Comparison of ENCODE assay signal across 19 cellular contexts in the genomic region with DNA sequence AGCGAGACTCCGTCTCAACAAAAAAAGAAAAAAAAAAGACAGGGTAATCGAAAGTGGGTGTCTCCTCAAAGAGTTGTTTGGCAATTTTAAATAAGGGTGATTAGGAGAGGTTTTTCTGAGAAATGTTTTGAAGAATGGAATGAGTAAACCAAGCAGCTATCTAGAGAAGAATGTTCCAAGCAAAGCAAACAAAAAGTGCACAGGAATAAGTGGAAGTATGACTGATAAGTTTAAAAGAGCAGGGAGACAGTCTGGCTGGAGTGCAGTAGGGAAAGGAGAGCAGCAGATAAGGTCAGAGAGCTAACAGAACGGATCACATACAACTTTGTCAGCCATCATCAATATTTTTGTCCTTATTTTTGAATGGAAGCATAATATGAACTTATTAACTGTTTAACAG.
"Had no signal": no experiment of that assay in that cellular context is flagged by ENCODE, and none has a peak within 500 bp of the region (broad histone marks: within the 10 kb centered on the region; RNA-seq: fewer than 3 reads in every experiment).

No MANE protein-coding gene starts in this region.

- H3K36me3 ChIP-seq: esophagus muscularis mucosa, heart left ventricle had no signal

- H3K36me3 Mint-ChIP-seq: activated CD4-positive, alpha-beta memory T cell treated with anti-CD3 and anti-CD28 coated beads for 36 hours; activated naive CD4-positive, alpha-beta T cell treated with anti-CD3 and anti-CD28 coated beads, Interleukin-2, amount 10 ng/mL, durations not matched to agents 7 days and 5 days; natural killer cell had no signal

- H3K4me1 Mint-ChIP-seq: activated B cell treated with CpG ODN at 0.5 μM for 24 hours; activated CD4-positive, alpha-beta T cell treated with anti-CD3 and anti-CD28 coated beads for 36 hours; activated naive CD4-positive, alpha-beta T cell treated with anti-CD3 and anti-CD28 coated beads, Interleukin-2, amount 10 ng/mL, durations not matched to agents 7 days and 5 days; natural killer cell had no signal

- H3K27me3 ChIP-seq: esophagus muscularis mucosa, heart left ventricle had no signal

- H3K27ac Mint-ChIP-seq: activated B cell treated with CpG ODN at 0.5 μM for 24 hours; activated CD4-positive, alpha-beta memory T cell treated with anti-CD3 and anti-CD28 coated beads for 36 hours; activated CD4-positive, alpha-beta T cell treated with anti-CD3 and anti-CD28 coated beads for 36 hours; activated naive CD4-positive, alpha-beta T cell treated with anti-CD3 and anti-CD28 coated beads, Interleukin-2, amount 10 ng/mL, durations not matched to agents 7 days and 5 days; activated T-cell treated with anti-CD3 and anti-CD28 coated beads, Interleukin-2, amount 50 U/mL, for 72 hours; natural killer cell; T-helper 1 cell treated with Interleukin-12 subunit alpha and Interleukin-12 subunit beta and Interleukin-4 antibody, amounts not matched to agents 30 μg/mL and 1 μg/mL, for 36 hours had no signal

- H3K4me1 ChIP-seq: esophagus muscularis mucosa, heart left ventricle had no signal

- ATAC-seq: activated CD4-positive, alpha-beta T cell treated with anti-CD3 and anti-CD28 coated beads for 36 hours; activated T-cell treated with anti-CD3 and anti-CD28 coated beads, Interleukin-2, amount 50 U/mL, for 72 hours; heart left ventricle; left lobe of liver; natural killer cell had no signal

- H3K4me3 Mint-ChIP-seq: activated B cell treated with CpG ODN at 0.5 μM for 24 hours; activated CD4-positive, alpha-beta memory T cell treated with anti-CD3 and anti-CD28 coated beads for 36 hours; activated CD4-positive, alpha-beta T cell treated with anti-CD3 and anti-CD28 coated beads for 36 hours; activated naive CD4-positive, alpha-beta T cell treated with anti-CD3 and anti-CD28 coated beads, Interleukin-2, amount 10 ng/mL, durations not matched to agents 7 days and 5 days; activated T-cell treated with anti-CD3 and anti-CD28 coated beads, Interleukin-2, amount 50 U/mL, for 72 hours; natural killer cell; T-helper 1 cell treated with Interleukin-12 subunit alpha and Interleukin-12 subunit beta and Interleukin-4 antibody, amounts not matched to agents 30 μg/mL and 1 μg/mL, for 36 hours had no signal

- H3K9me3 ChIP-seq: esophagus muscularis mucosa, heart left ventricle had no signal

- DNase-seq: activated B cell treated with CpG ODN at 0.5 μM for 24 hours; activated CD4-positive, alpha-beta memory T cell treated with anti-CD3 and anti-CD28 coated beads for 36 hours; activated CD4-positive, alpha-beta T cell treated with anti-CD3 and anti-CD28 coated beads for 36 hours; activated effector memory CD4-positive, alpha-beta T cell treated with Interleukin-2 at 50 U/mL for 16 hours; activated naive CD4-positive, alpha-beta T cell treated with anti-CD3 and anti-CD28 coated beads, Interleukin-2, amount 10 ng/mL, durations not matched to agents 7 days and 5 days; activated T-cell treated with anti-CD3 and anti-CD28 coated beads, Interleukin-2, amount 50 U/mL, for 72 hours; aorta; heart left ventricle; kidney; mammary epithelial cell; midbrain; natural killer cell; stimulated activated CD4-positive, alpha-beta T cell treated with anti-CD3 and anti-CD28 coated beads, Interleukin-4, amount 100 ng/mL, for 1 hour; stimulated activated naive CD4-positive, alpha-beta T cell; T1000 had no signal

- H3K4me3 ChIP-seq: coronary artery, esophagus muscularis mucosa, heart left ventricle had no signal

- H3K27me3 Mint-ChIP-seq: activated B cell treated with CpG ODN at 0.5 μM for 24 hours; activated CD4-positive, alpha-beta memory T cell treated with anti-CD3 and anti-CD28 coated beads for 36 hours; activated CD4-positive, alpha-beta T cell treated with anti-CD3 and anti-CD28 coated beads for 36 hours; activated naive CD4-positive, alpha-beta T cell treated with anti-CD3 and anti-CD28 coated beads, Interleukin-2, amount 10 ng/mL, durations not matched to agents 7 days and 5 days had no signal

- H3K27ac ChIP-seq: coronary artery, esophagus muscularis mucosa, heart left ventricle had no signal
